19 cellular contexts compared by ENCODE assay signal in genomic region chr17:50359998-50360461, GRCh38. TPM values are rescaled to one million over a fixed set of nuclear protein-coding genes. Genes with fewer than 3 reads are reported as not detected.
A peak's percentile ranks its signal among the peaks of the same experiment; 100 is the strongest.
DNase-seq lines count a peak whose midpoint lies in the region; ATAC-seq and TF ChIP-seq lines count a peak whose summit lies in the region.
"Had no signal": no experiment of that assay in that cellular context is flagged by ENCODE, and none has a peak within 500 bp of the region (broad histone marks: within the 10 kb centered on the region; RNA-seq: fewer than 3 reads in every experiment).

No MANE protein-coding gene starts in this region.

- H3K27me3 ChIP-seq in endodermal cell (ENCODE audit: control insufficient read depth, insufficient read depth, low read length, poor library complexity, severe bottlenecking): no peaks in the 10 kb centered on the region
- H3K27me3 ChIP-seq in stomach: no peaks in the 10 kb centered on the region

- no peaks in the 10 kb centered on the region for H3K27me3 Mint-ChIP-seq in activated T-cell treated with anti-CD3 and anti-CD28 coated beads, Interleukin-2, amount 50 U/mL, for 24 hours
- no peaks in the 10 kb centered on the region for H3K27me3 Mint-ChIP-seq in activated CD8-positive, alpha-beta T cell treated with anti-CD3 and anti-CD28 coated beads for 36 hours
- H3K27me3 Mint-ChIP-seq in endodermal cell (ENCODE audit: insufficient read depth): no peaks in the 10 kb centered on the region

- intact Hi-C loops in activated CD8-positive, alpha-beta T cell treated with anti-CD3 and anti-CD28 coated beads for 36 hours (cut with micrococcal nuclease): no loop called here
- intact Hi-C loops in stomach (cut with DNase I; ENCODE audit: low total_unique reads): loop anchor here (10.0 kb wide), 1 partner anchor 115 kb away; the partner anchor contains the start of gene RSAD1

- peaks cover 13% of the 10 kb centered on the region for H3K4me1 Mint-ChIP-seq in activated T-cell treated with anti-CD3 and anti-CD28 coated beads, Interleukin-2, amount 50 U/mL, for 24 hours (ENCODE audit: low read depth)
- peaks cover 16% of the 10 kb centered on the region for H3K4me1 Mint-ChIP-seq in activated CD8-positive, alpha-beta T cell treated with anti-CD3 and anti-CD28 coated beads for 36 hours (ENCODE audit: low read depth)
- H3K4me1 Mint-ChIP-seq in endodermal cell: peaks cover 23% of the 10 kb centered on the region

- no peaks in the 10 kb centered on the region for H3K9me3 ChIP-seq in endodermal cell (ENCODE audit: control insufficient read depth, low read length)
- H3K9me3 ChIP-seq in stomach: no peaks in the 10 kb centered on the region

- no peaks in the 10 kb centered on the region for H3K9me3 Mint-ChIP-seq in activated T-cell treated with anti-CD3 and anti-CD28 coated beads, Interleukin-2, amount 50 U/mL, for 24 hours
- no peaks in the 10 kb centered on the region for H3K9me3 Mint-ChIP-seq in activated CD8-positive, alpha-beta T cell treated with anti-CD3 and anti-CD28 coated beads for 36 hours
- H3K9me3 Mint-ChIP-seq in endodermal cell: no peaks in the 10 kb centered on the region

- H3K4me3 ChIP-seq in endodermal cell (ENCODE audit: low read length): no peak overlapping the region
- no peak overlapping the region for H3K4me3 ChIP-seq in stomach
- H3K4me3 ChIP-seq: GM12878, GM23248, PC-9 had no signal

- H3K9ac ChIP-seq in endodermal cell (ENCODE audit: extremely low read depth, low read length, poor library complexity, severe bottlenecking): no peak overlapping the region
- H3K9ac ChIP-seq: GM23248 had no signal

- POLR2A ChIA-PET in activated CD8-positive, alpha-beta T cell treated with anti-CD3 and anti-CD28 coated beads for 36 hours (lab: Charles Lee): interaction anchor here (1.9 to 8.1 kb wide), 2 partner anchors 12 to 13 kb away, joined by 7 to 69 read pairs; partner anchors contain the start of genes EME1, MRPL27 and XYLT2

- H3K4me1 ChIP-seq in endodermal cell (ENCODE audit: control insufficient read depth, insufficient read depth, low read length): peaks cover 16% of the 10 kb centered on the region
- peaks cover 28 to 64% (median 45%) of the 10 kb centered on the region in 4 donors for H3K4me1 ChIP-seq in stomach

- peak; percentile 26 for DNase-seq in activated T-cell treated with anti-CD3 and anti-CD28 coated beads, Interleukin-2, amount 50 U/mL, for 24 hours
- DNase-seq in activated T-cell treated with anti-CD3 and anti-CD28 coated beads for 4 hours: no peak
- no peak for DNase-seq in activated CD8-positive, alpha-beta T cell treated with anti-CD3 and anti-CD28 coated beads for 36 hours
- peak; percentile 43 for DNase-seq in endodermal cell
- DNase-seq in stomach: no peak
- DNase-seq in glomerular visceral epithelial cell (ENCODE audit: extremely low spot score): no peak
- DNase-seq in stimulated activated CD8-positive, alpha-beta memory T cell treated with anti-CD3 and anti-CD28 coated beads, Interleukin-4, amount 100 ng/mL, for 48 hours: no peak
- DNase-seq: C1 segment of cervical spinal cord, DMS 273 treated with DMSO at 0.1 percent for 48 hours, GDM1, GM23248, KBM-7, NCI-H1092, NCI-H146, NCI-H2081 treated with DMSO at 0.1 percent for 48 hours, NCI-H510A, NCI-H774, PC-9 had no signal

- no peak overlapping the region for H3K27ac Mint-ChIP-seq in activated T-cell treated with anti-CD3 and anti-CD28 coated beads, Interleukin-2, amount 50 U/mL, for 24 hours
- H3K27ac Mint-ChIP-seq in activated CD8-positive, alpha-beta T cell treated with anti-CD3 and anti-CD28 coated beads for 36 hours: peak overlapping the region; percentile 75
- H3K27ac Mint-ChIP-seq in endodermal cell: no peak overlapping the region

- no peak for TF ChIP-seq POLR2A in stomach (IDR thresholded peaks at IDR 0.05)

- CTCF ChIA-PET in activated CD8-positive, alpha-beta T cell treated with anti-CD3 and anti-CD28 coated beads for 36 hours (lab: Charles Lee): interaction anchor here (0.9 to 6.6 kb wide), 3 partner anchors 9 to 38 kb away, joined by 3 to 74 read pairs (median 69); partner anchors contain the start of genes LRRC59 and XYLT2

- no peak overlapping the region for H3K27ac ChIP-seq in endodermal cell (ENCODE audit: low read depth, low read length)
- H3K27ac ChIP-seq in stomach: peak overlapping the region in 4 of 5 donors; percentile 48 to 73 (median 56)
- H3K27ac ChIP-seq: GM23248, PC-9 had no signal

- ATAC-seq in activated CD8-positive, alpha-beta T cell treated with anti-CD3 and anti-CD28 coated beads for 36 hours: no peak
- ATAC-seq: GM12878 had no signal

- H3K36me3 ChIP-seq in endodermal cell (ENCODE audit: control insufficient read depth, insufficient read depth, low read length) (peaks cover 52% of the 10 kb centered on the region), stomach (peaks cover 50 to 70% (median 65%) of the 10 kb centered on the region in 4 donors)

- H3K4me3 Mint-ChIP-seq in activated T-cell treated with anti-CD3 and anti-CD28 coated beads, Interleukin-2, amount 50 U/mL, for 24 hours: no peak overlapping the region
- no peak overlapping the region for H3K4me3 Mint-ChIP-seq in activated CD8-positive, alpha-beta T cell treated with anti-CD3 and anti-CD28 coated beads for 36 hours
- H3K4me3 Mint-ChIP-seq in endodermal cell: no peak overlapping the region

- peaks cover 67% of the 10 kb centered on the region for H3K36me3 Mint-ChIP-seq in activated T-cell treated with anti-CD3 and anti-CD28 coated beads, Interleukin-2, amount 50 U/mL, for 24 hours (ENCODE audit: low read depth)
- H3K36me3 Mint-ChIP-seq in activated CD8-positive, alpha-beta T cell treated with anti-CD3 and anti-CD28 coated beads for 36 hours (ENCODE audit: low read depth): peaks cover 13% of the 10 kb centered on the region
- peaks cover 39% of the 10 kb centered on the region for H3K36me3 Mint-ChIP-seq in endodermal cell (ENCODE audit: low read depth)

- TF ChIP-seq EP300 in stomach (IDR thresholded peaks at IDR 0.05): no peak

- 80 to 93% methylated on average over 1 to 14 of the region's 14 CpGs for WGBS in endodermal cell (ENCODE audit: insufficient coverage in 1 of 2, insufficient read length in 1 of 2), 2 experiments
- WGBS in stomach, 5 donors: 56 to 79% (median 65%) methylated on average over 6 to 14 of the region's 14 CpGs

- no peak for TF ChIP-seq CTCF in activated CD8-positive, alpha-beta T cell treated with anti-CD3 and anti-CD28 coated beads for 36 hours (IDR thresholded peaks at IDR 0.05)
- TF ChIP-seq CTCF in endodermal cell (conservative IDR thresholded peaks at IDR 0.05) (no peak), stomach (IDR thresholded peaks at IDR 0.05) (no peak)

RNA-seq across cellular contexts. Expression of gene MRPL27, which starts 13.0 kb away (rescaled TPM):
- total RNA-seq in activated CD8-positive, alpha-beta T cell treated with anti-CD3 and anti-CD28 coated beads for 36 hours: 10 to 100 TPM; 54.6 to 55.8 TPM
- total RNA-seq in endodermal cell (10 to 100 TPM; 70.9 to 76.7 TPM), stomach (10 to 100 TPM; 25.0 to 67.7 (median 44.4) TPM)
- 69.7 TPM for polyA plus RNA-seq in endodermal cell (2013, experiment 1 of 2)
- 62.0 TPM for polyA plus RNA-seq in endodermal cell (2013, experiment 2 of 2)
- polyA plus RNA-seq in stomach: 100 to 1,000 TPM; 175 to 258 (median 219) TPM

RNA-seq across cellular contexts. Expression of gene EME1, which starts 13.0 kb away (rescaled TPM):
- 10 to 100 TPM; 48.0 to 48.6 TPM for total RNA-seq in activated CD8-positive, alpha-beta T cell treated with anti-CD3 and anti-CD28 coated beads for 36 hours
- 10 to 100 TPM; 14.1 to 26.8 TPM for total RNA-seq in endodermal cell
- polyA plus RNA-seq in endodermal cell (2013, experiment 1 of 2): 26.3 TPM
- 24.8 TPM for polyA plus RNA-seq in endodermal cell (2013, experiment 2 of 2)
- total RNA-seq in stomach: 10 to 100 TPM in 1 of 5 donors, 1 to 10 TPM in 2, under 1 TPM in 1, not detected in 1; 0.87 to 15.8 (median 3.7) TPM
- polyA plus RNA-seq in stomach: 1 to 10 TPM in 2 of 3 donors, not detected in 1; 1.2 to 2.0 TPM

RNA-seq across cellular contexts. Expression of gene XYLT2, which starts 14.1 kb away (rescaled TPM):
- 10 to 100 TPM; 24.4 to 25.3 TPM for total RNA-seq in activated CD8-positive, alpha-beta T cell treated with anti-CD3 and anti-CD28 coated beads for 36 hours
- total RNA-seq in endodermal cell: 10 to 100 TPM; 54.1 to 65.9 TPM
- 20.9 TPM for polyA plus RNA-seq in endodermal cell (2013, experiment 1 of 2)
- 22.1 TPM for polyA plus RNA-seq in endodermal cell (2013, experiment 2 of 2)
- 100 to 1,000 TPM in 3 of 5 donors, 10 to 100 TPM in 2; 52.7 to 166 (median 121) TPM for total RNA-seq in stomach
- 100 to 1,000 TPM in 1 of 3 donors, 10 to 100 TPM in 2; 57.4 to 134 (median 72.5) TPM for polyA plus RNA-seq in stomach

RNA-seq across cellular contexts. Expression of gene LRRC59, which starts 37.3 kb away (rescaled TPM):
- 10 to 100 TPM; 70.6 to 71.0 TPM for total RNA-seq in activated CD8-positive, alpha-beta T cell treated with anti-CD3 and anti-CD28 coated beads for 36 hours
- total RNA-seq in endodermal cell (10 to 100 TPM; 87.9 to 98.2 TPM), stomach (100 to 1,000 TPM in 2 of 5 donors, 10 to 100 TPM in 3; 40.8 to 117 (median 77.1) TPM)
- polyA plus RNA-seq in endodermal cell (2013, experiment 1 of 2): 79.9 TPM
- 86.0 TPM for polyA plus RNA-seq in endodermal cell (2013, experiment 2 of 2)
- 10 to 100 TPM; 32.2 to 76.7 (median 75.3) TPM for polyA plus RNA-seq in stomach

Comparison
In these comparisons a context has a peak if more than half of its experiments do, and no peak if none do; other contexts are left out.
1. DNase-seq: peak in activated T-cell treated with anti-CD3 and anti-CD28 coated beads, Interleukin-2, amount 50 U/mL, for 24 hours (single experiment) and endodermal cell (single experiment); none in activated T-cell treated with anti-CD3 and anti-CD28 coated beads for 4 hours (single experiment), activated CD8-positive, alpha-beta T cell treated with anti-CD3 and anti-CD28 coated beads for 36 hours (single experiment), stomach (single experiment), glomerular visceral epithelial cell (single experiment) and stimulated activated CD8-positive, alpha-beta memory T cell treated with anti-CD3 and anti-CD28 coated beads, Interleukin-4, amount 100 ng/mL, for 48 hours (single experiment).